Comparison of ENCODE assay signal across 19 cellular contexts in genomic region chr12:51437471-51437870, GRCh38.
"Had no signal": no experiment of that assay in that cellular context is flagged by ENCODE, and none has a peak within 500 bp of the region (broad histone marks: within the 10 kb centered on the region; RNA-seq: fewer than 3 reads in every experiment).

No MANE protein-coding gene starts in this region.

- DNase-seq: activated CD4-positive, alpha-beta memory T cell treated with anti-CD3 and anti-CD28 coated beads for 36 hours; activated CD4-positive, alpha-beta T cell treated with anti-CD3 and anti-CD28 coated beads, Interleukin-2, amount 10 ng/mL, durations not matched to agents 7 days and 5 days; activated CD4-positive, CD25-positive, alpha-beta regulatory T cell; activated CD8-positive, alpha-beta memory T cell treated with anti-CD3 and anti-CD28 coated beads, Interleukin-2, amount 50 U/mL, for 48 hours; activated effector memory CD4-positive, alpha-beta T cell treated with Interleukin-2 at 50 U/mL for 16 hours; activated naive CD4-positive, alpha-beta T cell; activated T-cell treated with anti-CD3 and anti-CD28 coated beads, Interleukin-2, amount 50 U/mL, for 1 hour; amygdala; brain microvascular endothelial cell; KG1; NCI-H1092; NCI-H1417; NCI-H1930; NCI-H510A treated with DMSO at 0.1 percent for 48 hours; SIG-M5; T-helper 1 cell had no signal

- H3K27ac ChIP-seq: brain microvascular endothelial cell, cardiac muscle cell, SK-N-MC, VCaP had no signal
